ENCODE assay signal across 1 cellular context in the genomic region with DNA sequence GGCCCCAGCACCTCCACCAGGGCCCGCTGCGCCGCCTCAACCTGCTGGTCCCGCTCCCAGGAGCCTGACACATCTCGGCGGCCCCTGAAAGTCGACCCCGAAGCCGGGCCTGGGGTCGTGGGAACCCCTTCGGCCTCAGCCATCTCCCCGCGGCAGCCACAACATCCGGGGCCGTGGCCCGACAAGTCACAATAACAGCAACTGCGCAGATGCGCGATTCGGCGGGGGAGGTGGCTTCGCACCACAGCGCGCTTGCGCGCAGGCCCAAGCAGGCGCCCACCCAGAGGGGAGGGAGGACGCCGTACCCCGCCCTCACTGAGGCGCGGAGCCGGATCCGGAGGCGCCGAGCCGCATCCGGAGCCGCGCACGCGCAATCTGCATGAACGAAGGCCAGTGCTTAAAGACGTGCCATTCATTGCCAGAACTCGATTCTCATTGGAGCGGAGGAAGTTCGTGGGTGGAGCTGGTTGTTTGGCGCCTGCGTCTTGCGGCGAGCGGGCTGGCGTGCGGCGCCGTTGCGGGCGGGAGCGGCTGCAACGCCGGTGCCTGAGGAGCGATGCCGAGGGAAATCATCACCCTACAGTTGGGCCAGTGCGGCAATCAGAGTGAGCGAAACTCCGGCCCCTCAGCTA.
TF ChIP-seq lines count a peak whose summit lies in the region.

A gene with protein sequence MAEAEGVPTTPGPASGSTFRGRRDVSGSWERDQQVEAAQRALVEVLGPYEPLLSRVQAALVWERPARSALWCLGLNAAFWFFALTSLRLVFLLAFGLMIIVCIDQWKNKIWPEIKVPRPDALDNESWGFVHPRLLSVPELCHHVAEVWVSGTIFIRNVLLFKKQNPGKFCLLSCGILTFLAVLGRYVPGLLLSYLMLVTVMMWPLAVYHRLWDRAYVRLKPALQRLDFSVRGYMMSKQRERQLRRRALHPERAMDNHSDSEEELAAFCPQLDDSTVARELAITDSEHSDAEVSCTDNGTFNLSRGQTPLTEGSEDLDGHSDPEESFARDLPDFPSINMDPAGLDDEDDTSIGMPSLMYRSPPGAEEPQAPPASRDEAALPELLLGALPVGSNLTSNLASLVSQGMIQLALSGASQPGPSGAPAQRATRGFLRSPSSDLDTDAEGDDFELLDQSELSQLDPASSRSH (minus strand): TSS at position 193 of the 632 bp plus-strand sequence. CDS start 50 bp downstream, at position 143.
A gene (plus strand): TSS at position 502 of the 632 bp plus-strand sequence. CDS start 55 bp downstream, at position 557.

TF ChIP-seq in K562, 482 proteins besides CTCF, POLR2A, EP300 and RAD21 (continued from another document and continues in another):
- TF ChIP-seq, protein P1, sequence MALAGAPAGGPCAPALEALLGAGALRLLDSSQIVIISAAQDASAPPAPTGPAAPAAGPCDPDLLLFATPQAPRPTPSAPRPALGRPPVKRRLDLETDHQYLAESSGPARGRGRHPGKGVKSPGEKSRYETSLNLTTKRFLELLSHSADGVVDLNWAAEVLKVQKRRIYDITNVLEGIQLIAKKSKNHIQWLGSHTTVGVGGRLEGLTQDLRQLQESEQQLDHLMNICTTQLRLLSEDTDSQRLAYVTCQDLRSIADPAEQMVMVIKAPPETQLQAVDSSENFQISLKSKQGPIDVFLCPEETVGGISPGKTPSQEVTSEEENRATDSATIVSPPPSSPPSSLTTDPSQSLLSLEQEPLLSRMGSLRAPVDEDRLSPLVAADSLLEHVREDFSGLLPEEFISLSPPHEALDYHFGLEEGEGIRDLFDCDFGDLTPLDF (CRISPR knock-in tag; IDR thresholded peaks at IDR 0.05), result 0 out of 2 replicates have a peak, but pooled peaks have one; percentile 58
- peak; percentile 69 for TF ChIP-seq CTBP1 (IDR thresholded peaks at IDR 0.05; ENCODE audit: borderline replicate concordance)
- TF ChIP-seq ZC3H4 (CRISPR knock-in tag; IDR thresholded peaks at IDR 0.05; ENCODE audit: borderline replicate concordance), result no peak
- TF ChIP-seq, protein P2, sequence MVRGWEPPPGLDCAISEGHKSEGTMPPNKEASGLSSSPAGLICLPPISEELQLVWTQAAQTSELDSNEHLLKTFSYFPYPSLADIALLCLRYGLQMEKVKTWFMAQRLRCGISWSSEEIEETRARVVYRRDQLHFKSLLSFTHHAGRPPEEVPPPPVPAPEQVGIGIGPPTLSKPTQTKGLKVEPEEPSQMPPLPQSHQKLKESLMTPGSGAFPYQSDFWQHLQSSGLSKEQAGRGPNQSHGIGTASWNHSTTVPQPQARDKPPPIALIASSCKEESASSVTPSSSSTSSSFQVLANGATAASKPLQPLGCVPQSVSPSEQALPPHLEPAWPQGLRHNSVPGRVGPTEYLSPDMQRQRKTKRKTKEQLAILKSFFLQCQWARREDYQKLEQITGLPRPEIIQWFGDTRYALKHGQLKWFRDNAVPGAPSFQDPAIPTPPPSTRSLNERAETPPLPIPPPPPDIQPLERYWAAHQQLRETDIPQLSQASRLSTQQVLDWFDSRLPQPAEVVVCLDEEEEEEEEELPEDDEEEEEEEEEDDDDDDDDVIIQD (CRISPR knock-in tag; IDR thresholded peaks at IDR 0.05), result no peak
- no peak for TF ChIP-seq ZFP30 (CRISPR knock-in tag; IDR thresholded peaks at IDR 0.05; ENCODE audit: borderline replicate concordance)
- no peak for TF ChIP-seq HNRNPK (IDR thresholded peaks at IDR 0.05; ENCODE audit: low read depth, low read length, poor library complexity, severe bottlenecking)
- peak; percentile 70; the same call in 1 of the 2 replicates for TF ChIP-seq GABPA (tag; conservative IDR thresholded peaks at IDR 0.05; ENCODE audit: low read depth)
- TF ChIP-seq HEY1 (CRISPR knock-in tag; IDR thresholded peaks at IDR 0.05; ENCODE audit: borderline replicate concordance), result no peak
- TF ChIP-seq MXI1 (IDR thresholded peaks at IDR 0.05; ENCODE audit: low read depth, low read length), result peak; percentile 10; the same call in 1 of the 2 replicates
- TF ChIP-seq CEBPG (CRISPR knock-in tag; IDR thresholded peaks at IDR 0.05), result no peak
- TF ChIP-seq CEBPG (tag; conservative IDR thresholded peaks at IDR 0.05 in 1 of 2, IDR thresholded peaks at IDR 0.05 in 1 of 2), result no peak
- TF ChIP-seq, protein P3, sequence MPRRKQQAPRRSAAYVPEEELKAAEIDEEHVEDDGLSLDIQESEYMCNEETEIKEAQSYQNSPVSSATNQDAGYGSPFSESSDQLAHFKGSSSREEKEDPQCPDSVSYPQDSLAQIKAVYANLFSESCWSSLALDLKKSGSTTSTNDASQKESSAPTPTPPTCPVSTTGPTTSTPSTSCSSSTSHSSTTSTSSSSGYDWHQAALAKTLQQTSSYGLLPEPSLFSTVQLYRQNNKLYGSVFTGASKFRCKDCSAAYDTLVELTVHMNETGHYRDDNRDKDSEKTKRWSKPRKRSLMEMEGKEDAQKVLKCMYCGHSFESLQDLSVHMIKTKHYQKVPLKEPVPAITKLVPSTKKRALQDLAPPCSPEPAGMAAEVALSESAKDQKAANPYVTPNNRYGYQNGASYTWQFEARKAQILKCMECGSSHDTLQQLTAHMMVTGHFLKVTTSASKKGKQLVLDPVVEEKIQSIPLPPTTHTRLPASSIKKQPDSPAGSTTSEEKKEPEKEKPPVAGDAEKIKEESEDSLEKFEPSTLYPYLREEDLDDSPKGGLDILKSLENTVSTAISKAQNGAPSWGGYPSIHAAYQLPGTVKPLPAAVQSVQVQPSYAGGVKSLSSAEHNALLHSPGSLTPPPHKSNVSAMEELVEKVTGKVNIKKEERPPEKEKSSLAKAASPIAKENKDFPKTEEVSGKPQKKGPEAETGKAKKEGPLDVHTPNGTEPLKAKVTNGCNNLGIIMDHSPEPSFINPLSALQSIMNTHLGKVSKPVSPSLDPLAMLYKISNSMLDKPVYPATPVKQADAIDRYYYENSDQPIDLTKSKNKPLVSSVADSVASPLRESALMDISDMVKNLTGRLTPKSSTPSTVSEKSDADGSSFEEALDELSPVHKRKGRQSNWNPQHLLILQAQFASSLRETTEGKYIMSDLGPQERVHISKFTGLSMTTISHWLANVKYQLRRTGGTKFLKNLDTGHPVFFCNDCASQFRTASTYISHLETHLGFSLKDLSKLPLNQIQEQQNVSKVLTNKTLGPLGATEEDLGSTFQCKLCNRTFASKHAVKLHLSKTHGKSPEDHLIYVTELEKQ (CRISPR knock-in tag; IDR thresholded peaks at IDR 0.05), result no peak
- TF ChIP-seq ETV1 (tag; conservative IDR thresholded peaks at IDR 0.05; ENCODE audit: low read depth), result peak; percentile 50; the same call in 1 of the 2 replicates
- TF ChIP-seq NCOA6 (IDR thresholded peaks at IDR 0.05), result no peak
- TF ChIP-seq ZNF561 (CRISPR knock-in tag; conservative IDR thresholded peaks at IDR 0.05), result no peak
- no peak for TF ChIP-seq ZNF445 (CRISPR knock-in tag; IDR thresholded peaks at IDR 0.05; ENCODE audit: low read depth)
- TF ChIP-seq ZNF707 (CRISPR knock-in tag; conservative IDR thresholded peaks at IDR 0.05), result no peak
- TF ChIP-seq, protein P4, sequence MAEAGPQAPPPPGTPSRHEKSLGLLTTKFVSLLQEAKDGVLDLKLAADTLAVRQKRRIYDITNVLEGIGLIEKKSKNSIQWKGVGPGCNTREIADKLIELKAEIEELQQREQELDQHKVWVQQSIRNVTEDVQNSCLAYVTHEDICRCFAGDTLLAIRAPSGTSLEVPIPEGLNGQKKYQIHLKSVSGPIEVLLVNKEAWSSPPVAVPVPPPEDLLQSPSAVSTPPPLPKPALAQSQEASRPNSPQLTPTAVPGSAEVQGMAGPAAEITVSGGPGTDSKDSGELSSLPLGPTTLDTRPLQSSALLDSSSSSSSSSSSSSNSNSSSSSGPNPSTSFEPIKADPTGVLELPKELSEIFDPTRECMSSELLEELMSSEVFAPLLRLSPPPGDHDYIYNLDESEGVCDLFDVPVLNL (CRISPR knock-in tag; IDR thresholded peaks at IDR 0.05; ENCODE audit: low read depth), result no peak
- TF ChIP-seq HOXB6 (CRISPR knock-in tag; IDR thresholded peaks at IDR 0.05; ENCODE audit: borderline replicate concordance), result no peak
- TF ChIP-seq, protein P5, sequence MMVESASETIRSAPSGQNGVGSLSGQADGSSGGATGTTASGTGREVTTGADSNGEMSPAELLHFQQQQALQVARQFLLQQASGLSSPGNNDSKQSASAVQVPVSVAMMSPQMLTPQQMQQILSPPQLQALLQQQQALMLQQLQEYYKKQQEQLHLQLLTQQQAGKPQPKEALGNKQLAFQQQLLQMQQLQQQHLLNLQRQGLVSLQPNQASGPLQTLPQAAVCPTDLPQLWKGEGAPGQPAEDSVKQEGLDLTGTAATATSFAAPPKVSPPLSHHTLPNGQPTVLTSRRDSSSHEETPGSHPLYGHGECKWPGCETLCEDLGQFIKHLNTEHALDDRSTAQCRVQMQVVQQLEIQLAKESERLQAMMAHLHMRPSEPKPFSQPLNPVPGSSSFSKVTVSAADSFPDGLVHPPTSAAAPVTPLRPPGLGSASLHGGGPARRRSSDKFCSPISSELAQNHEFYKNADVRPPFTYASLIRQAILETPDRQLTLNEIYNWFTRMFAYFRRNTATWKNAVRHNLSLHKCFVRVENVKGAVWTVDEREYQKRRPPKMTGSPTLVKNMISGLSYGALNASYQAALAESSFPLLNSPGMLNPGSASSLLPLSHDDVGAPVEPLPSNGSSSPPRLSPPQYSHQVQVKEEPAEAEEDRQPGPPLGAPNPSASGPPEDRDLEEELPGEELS (CRISPR knock-in tag; IDR thresholded peaks at IDR 0.05; ENCODE audit: borderline replicate concordance), result 0 out of 2 replicates have a peak, but pooled peaks have one; percentile 70
- peak; percentile 95 for TF ChIP-seq HMGN3 (IDR thresholded peaks at IDR 0.05; ENCODE audit: borderline replicate concordance, extremely low read depth, insufficient read length, low read depth, low read length)
- TF ChIP-seq, protein P6, sequence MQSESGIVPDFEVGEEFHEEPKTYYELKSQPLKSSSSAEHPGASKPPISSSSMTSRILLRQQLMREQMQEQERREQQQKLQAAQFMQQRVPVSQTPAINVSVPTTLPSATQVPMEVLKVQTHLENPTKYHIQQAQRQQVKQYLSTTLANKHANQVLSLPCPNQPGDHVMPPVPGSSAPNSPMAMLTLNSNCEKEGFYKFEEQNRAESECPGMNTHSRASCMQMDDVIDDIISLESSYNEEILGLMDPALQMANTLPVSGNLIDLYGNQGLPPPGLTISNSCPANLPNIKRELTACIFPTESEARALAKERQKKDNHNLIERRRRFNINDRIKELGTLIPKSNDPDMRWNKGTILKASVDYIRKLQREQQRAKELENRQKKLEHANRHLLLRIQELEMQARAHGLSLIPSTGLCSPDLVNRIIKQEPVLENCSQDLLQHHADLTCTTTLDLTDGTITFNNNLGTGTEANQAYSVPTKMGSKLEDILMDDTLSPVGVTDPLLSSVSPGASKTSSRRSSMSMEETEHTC (IDR thresholded peaks at IDR 0.05), result no peak
- TF ChIP-seq RFX5 (IDR thresholded peaks at IDR 0.05; ENCODE audit: low read depth, low read length), result no peak
- no peak for TF ChIP-seq ZNF143 (CRISPR knock-in tag; IDR thresholded peaks at IDR 0.05)
- TF ChIP-seq COPS2 (conservative IDR thresholded peaks at IDR 0.05), result no peak
- no peak for TF ChIP-seq CCAR2 (IDR thresholded peaks at IDR 0.05; ENCODE audit: low read depth, low read length)
- no peak for TF ChIP-seq ZNF507 (tag; conservative IDR thresholded peaks at IDR 0.05)
- TF ChIP-seq, protein P7, sequence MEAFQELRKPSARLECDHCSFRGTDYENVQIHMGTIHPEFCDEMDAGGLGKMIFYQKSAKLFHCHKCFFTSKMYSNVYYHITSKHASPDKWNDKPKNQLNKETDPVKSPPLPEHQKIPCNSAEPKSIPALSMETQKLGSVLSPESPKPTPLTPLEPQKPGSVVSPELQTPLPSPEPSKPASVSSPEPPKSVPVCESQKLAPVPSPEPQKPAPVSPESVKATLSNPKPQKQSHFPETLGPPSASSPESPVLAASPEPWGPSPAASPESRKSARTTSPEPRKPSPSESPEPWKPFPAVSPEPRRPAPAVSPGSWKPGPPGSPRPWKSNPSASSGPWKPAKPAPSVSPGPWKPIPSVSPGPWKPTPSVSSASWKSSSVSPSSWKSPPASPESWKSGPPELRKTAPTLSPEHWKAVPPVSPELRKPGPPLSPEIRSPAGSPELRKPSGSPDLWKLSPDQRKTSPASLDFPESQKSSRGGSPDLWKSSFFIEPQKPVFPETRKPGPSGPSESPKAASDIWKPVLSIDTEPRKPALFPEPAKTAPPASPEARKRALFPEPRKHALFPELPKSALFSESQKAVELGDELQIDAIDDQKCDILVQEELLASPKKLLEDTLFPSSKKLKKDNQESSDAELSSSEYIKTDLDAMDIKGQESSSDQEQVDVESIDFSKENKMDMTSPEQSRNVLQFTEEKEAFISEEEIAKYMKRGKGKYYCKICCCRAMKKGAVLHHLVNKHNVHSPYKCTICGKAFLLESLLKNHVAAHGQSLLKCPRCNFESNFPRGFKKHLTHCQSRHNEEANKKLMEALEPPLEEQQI (IDR thresholded peaks at IDR 0.05), result no peak
- TF ChIP-seq, protein P8, sequence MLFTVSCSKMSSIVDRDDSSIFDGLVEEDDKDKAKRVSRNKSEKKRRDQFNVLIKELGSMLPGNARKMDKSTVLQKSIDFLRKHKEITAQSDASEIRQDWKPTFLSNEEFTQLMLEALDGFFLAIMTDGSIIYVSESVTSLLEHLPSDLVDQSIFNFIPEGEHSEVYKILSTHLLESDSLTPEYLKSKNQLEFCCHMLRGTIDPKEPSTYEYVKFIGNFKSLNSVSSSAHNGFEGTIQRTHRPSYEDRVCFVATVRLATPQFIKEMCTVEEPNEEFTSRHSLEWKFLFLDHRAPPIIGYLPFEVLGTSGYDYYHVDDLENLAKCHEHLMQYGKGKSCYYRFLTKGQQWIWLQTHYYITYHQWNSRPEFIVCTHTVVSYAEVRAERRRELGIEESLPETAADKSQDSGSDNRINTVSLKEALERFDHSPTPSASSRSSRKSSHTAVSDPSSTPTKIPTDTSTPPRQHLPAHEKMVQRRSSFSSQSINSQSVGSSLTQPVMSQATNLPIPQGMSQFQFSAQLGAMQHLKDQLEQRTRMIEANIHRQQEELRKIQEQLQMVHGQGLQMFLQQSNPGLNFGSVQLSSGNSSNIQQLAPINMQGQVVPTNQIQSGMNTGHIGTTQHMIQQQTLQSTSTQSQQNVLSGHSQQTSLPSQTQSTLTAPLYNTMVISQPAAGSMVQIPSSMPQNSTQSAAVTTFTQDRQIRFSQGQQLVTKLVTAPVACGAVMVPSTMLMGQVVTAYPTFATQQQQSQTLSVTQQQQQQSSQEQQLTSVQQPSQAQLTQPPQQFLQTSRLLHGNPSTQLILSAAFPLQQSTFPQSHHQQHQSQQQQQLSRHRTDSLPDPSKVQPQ (CRISPR knock-in tag; IDR thresholded peaks at IDR 0.05; ENCODE audit: borderline replicate concordance), result no peak
- 0 out of 2 replicates have a peak, but pooled peaks have one; percentile 8 for TF ChIP-seq LCOR (CRISPR knock-in tag; IDR thresholded peaks at IDR 0.05)
- no peak for TF ChIP-seq ZNF197 (CRISPR knock-in tag; IDR thresholded peaks at IDR 0.05; ENCODE audit: low read depth)
- no peak for TF ChIP-seq STAT5B (CRISPR knock-in tag; IDR thresholded peaks at IDR 0.05)
- peak; percentile 76 for TF ChIP-seq POLR2B (IDR thresholded peaks at IDR 0.05; ENCODE audit: low read depth, partially characterized antibody)
- TF ChIP-seq, protein P9, sequence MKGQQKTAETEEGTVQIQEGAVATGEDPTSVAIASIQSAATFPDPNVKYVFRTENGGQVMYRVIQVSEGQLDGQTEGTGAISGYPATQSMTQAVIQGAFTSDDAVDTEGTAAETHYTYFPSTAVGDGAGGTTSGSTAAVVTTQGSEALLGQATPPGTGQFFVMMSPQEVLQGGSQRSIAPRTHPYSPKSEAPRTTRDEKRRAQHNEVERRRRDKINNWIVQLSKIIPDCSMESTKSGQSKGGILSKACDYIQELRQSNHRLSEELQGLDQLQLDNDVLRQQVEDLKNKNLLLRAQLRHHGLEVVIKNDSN (CRISPR knock-in tag; IDR thresholded peaks at IDR 0.05), result no peak
- peak; percentile 71 for TF ChIP-seq TAF7 (tag; IDR thresholded peaks at IDR 0.05)
- TF ChIP-seq GTF2A2 (tag; IDR thresholded peaks at IDR 0.05), result no peak
